Comparison of ENCODE assay signal across 8 cellular contexts in genomic region chr1:150696151-150696550, GRCh38. TPM values are rescaled to one million over a fixed set of nuclear protein-coding genes. Genes with fewer than 3 reads are reported as not detected.
DNase-seq lines count a peak whose midpoint lies in the region; ATAC-seq and TF ChIP-seq lines count a peak whose summit lies in the region.

No MANE protein-coding gene starts in this region.

- peaks cover 39% of the 10 kb centered on the region for H3K4me1 ChIP-seq in Loucy (ENCODE audit: insufficient read depth, low read length, poor library complexity, severe bottlenecking)

- H3K9me3 ChIP-seq in Loucy (ENCODE audit: insufficient read depth, low read depth, low read length), result no peaks in the 10 kb centered on the region

- CTCF ChIA-PET in BJ (lab: Yijun Ruan, JAX), result interaction anchor here (0.6 kb wide), 1 partner anchor 70 kb away, joined by 3 read pairs; no protein-coding TSS in a partner anchor

- POLR2A ChIA-PET in BJ (lab: Charles Lee), result no interaction called here

- H3K27me3 ChIP-seq in BJ (ENCODE audit: control insufficient read depth, insufficient read depth, low read length) (peaks cover under 1% of the 10 kb centered on the region; the same call in 1 of the 2 replicates), Loucy (ENCODE audit: insufficient read depth, low read length, poor library complexity, severe bottlenecking) (no peaks in the 10 kb centered on the region)

- no peaks in the 10 kb centered on the region for H3K27me3 Mint-ChIP-seq in naive B cell

- H3K9me3 Mint-ChIP-seq in naive B cell, result no peaks in the 10 kb centered on the region

- H3K27ac Mint-ChIP-seq in naive B cell, result peak overlapping the region in 5 of 6 donors; percentile 34 to 86 (median 78)

- TF ChIP-seq CTCF in BJ (IDR thresholded peaks at IDR 0.05; ENCODE audit: insufficient read depth, low read depth, low read length) (no peak), Loucy (conservative IDR thresholded peaks at IDR 0.05; ENCODE audit: low read length) (no peak)

- H3K4me2 ChIP-seq in Loucy (ENCODE audit: low read depth, low read length, poor library complexity, severe bottlenecking), result peak overlapping the region; percentile 94

- H3K4me1 Mint-ChIP-seq in naive B cell, result peaks cover 13 to 24% (median 21%) of the 10 kb centered on the region in 3 donors

- DNase-seq in BJ (ENCODE audit: low read depth) (no peak), cerebellar cortex (ENCODE audit: low spot score) (peak; percentile 3), naive B cell (no peak), NCI-H146 (lab: John Stamatoyannopoulos, UW) (no peak)
- DNase-seq in activated CD4-positive, alpha-beta T cell treated with anti-CD3 and anti-CD28 coated beads, Interleukin-2, amount 50 U/mL, for 48 hours, result no peak

- H3K36me3 Mint-ChIP-seq in naive B cell, result peaks cover 8% of the 10 kb centered on the region in 2 donors

- peaks cover 9% of the 10 kb centered on the region for H4K20me1 ChIP-seq in Loucy (ENCODE audit: insufficient read depth, low read length, poor library complexity, severe bottlenecking)

- peaks cover 34% of the 10 kb centered on the region for H3K79me2 ChIP-seq in Loucy (ENCODE audit: insufficient read depth, low read length)

- no peak overlapping the region for H2AFZ ChIP-seq in Loucy (ENCODE audit: low read length)

- no peaks in the 10 kb centered on the region for H3K9me2 ChIP-seq in Loucy (replicated peaks; ENCODE audit: low read depth, low read length)

- H3K4me3 ChIP-seq in BJ (ENCODE audit: low read depth, low read length) (peak overlapping the region; percentile 67), Loucy (ENCODE audit: low read length, poor library complexity, severe bottlenecking) (peak overlapping the region; percentile 83)

- H3K9ac ChIP-seq in Loucy (ENCODE audit: low read depth, low read length, poor library complexity, severe bottlenecking), result peak overlapping the region; percentile 64

- no peaks in the 10 kb centered on the region; the same call in 1 of the 2 replicates for H3K36me3 ChIP-seq in BJ (ENCODE audit: control insufficient read depth, insufficient read depth, low read length)
- H3K36me3 ChIP-seq in Loucy (ENCODE audit: insufficient read depth, low read length), result peaks cover 8% of the 10 kb centered on the region; the same call in 1 of the 2 replicates

- H3K4me3 Mint-ChIP-seq in naive B cell, result peak overlapping the region; percentile 88 to 100 (median 97)

- no peaks in the 10 kb centered on the region for H3F3A ChIP-seq in Loucy (ENCODE audit: low read depth)

- ATAC-seq in naive B cell (ENCODE audit: low read depth in 2 of 2) (no peak), GM19452 (IDR thresholded peaks at IDR 0.05; ENCODE audit: unreplicated experiment) (no peak), GM21423 (IDR thresholded peaks at IDR 0.05; ENCODE audit: unreplicated experiment) (no peak)

RNA-seq across cellular contexts. Expression of gene GOLPH3L, which starts 0.8 kb away (rescaled TPM):
- polyA plus RNA-seq in BJ (2011; rRNA removed) (14.6 and 30.9 TPM in 2 replicates), naive B cell (ENCODE audit: low read depth in 6 of 6) (10 to 100 TPM; 10.1 to 27.8 (median 24.4) TPM)
- 15.0 and 18.0 TPM in 2 replicates for polyA minus RNA-seq in BJ (2011; rRNA and poly(A)+ RNA removed)

RNA-seq across cellular contexts. Expression of gene HORMAD1, which starts 24.5 kb away (rescaled TPM):
- polyA plus RNA-seq in BJ (2011; rRNA removed) (0.07 and 0.10 TPM in 2 replicates), naive B cell (ENCODE audit: low read depth in 6 of 6) (under 1 TPM in 1 of 6 donors, not detected in 5; 0.56 TPM)
- polyA minus RNA-seq in BJ (2011; rRNA and poly(A)+ RNA removed), result not detected in 2 replicates
